1 cellular context compared by ENCODE assay signal in genomic region chr1:165630629-165631402, GRCh38.
TF ChIP-seq lines count a peak whose summit lies in the region.

Gene MGST3 (plus strand): TSS chr1:165631234. CDS start chr1:165649848, 18,614 bp downstream.

TF ChIP-seq in A549, 52 proteins besides CTCF, POLR2A, EP300 and RAD21 (continued from another document):
- no peak for TF ChIP-seq FOSL2 (IDR thresholded peaks at IDR 0.05)
- no peak for TF ChIP-seq FOSL2 (CRISPR knock-in tag; IDR thresholded peaks at IDR 0.05)
- no peak for TF ChIP-seq BHLHE40 (IDR thresholded peaks at IDR 0.05; ENCODE audit: low read depth, low read length)
- TF ChIP-seq REST (IDR thresholded peaks at IDR 0.05), result no peak; the same call in 1 of the 2 replicates
- no peak for TF ChIP-seq HMGXB4 (CRISPR knock-in tag; IDR thresholded peaks at IDR 0.05; ENCODE audit: borderline replicate concordance)
- no peak for TF ChIP-seq ELK1 (IDR thresholded peaks at IDR 0.05; ENCODE audit: low read depth, low read length)
- TF ChIP-seq RCOR1 (IDR thresholded peaks at IDR 0.05; ENCODE audit: low read depth, low read length), result no peak
- TF ChIP-seq MAX (IDR thresholded peaks at IDR 0.05), result peak; percentile 82; the same call in 1 of the 2 replicates
- no peak for TF ChIP-seq RNF2 (IDR thresholded peaks at IDR 0.05; ENCODE audit: borderline replicate concordance, low read depth)
- no peak for TF ChIP-seq ATOH8 (CRISPR knock-in tag; IDR thresholded peaks at IDR 0.05; ENCODE audit: low read depth)
TF ChIP-seq in A549: peak in this region for 8.
